Comparison of ENCODE assay signal across 17 cellular contexts in the genomic region with DNA sequence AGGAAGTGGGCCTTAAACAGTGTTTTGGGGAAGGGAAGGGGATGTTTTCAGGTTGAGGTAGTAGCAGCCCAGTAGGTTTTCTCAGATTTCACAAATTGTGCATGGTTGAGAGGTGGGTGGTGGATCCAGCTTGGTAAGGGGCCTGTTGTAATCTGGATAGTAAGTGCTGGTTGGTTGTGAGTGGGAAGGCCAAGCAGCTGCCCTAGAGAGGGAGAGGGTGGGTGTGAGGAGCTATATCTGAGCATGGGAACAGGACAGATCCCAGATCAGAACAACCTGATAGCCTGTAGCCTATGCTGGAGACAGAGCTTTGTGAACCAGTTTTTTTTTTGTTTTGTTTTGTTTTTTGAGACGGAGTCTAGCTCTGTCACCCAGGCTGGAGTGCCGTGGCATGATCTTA.
"Had no signal": no experiment of that assay in that cellular context is flagged by ENCODE, and none has a peak within 500 bp of the region (broad histone marks: within the 10 kb centered on the region; RNA-seq: fewer than 3 reads in every experiment).

No MANE protein-coding gene starts in this region.

- DNase-seq: activated CD4-positive, alpha-beta T cell treated with anti-CD3 and anti-CD28 coated beads, Interleukin-2, amount 10 ng/mL, durations not matched to agents 7 days and 5 days; activated CD8-positive, alpha-beta memory T cell treated with anti-CD3 and anti-CD28 coated beads, Interleukin-2, amount 10 ng/mL, durations not matched to agents 7 days and 5 days; activated T-cell treated with anti-CD3 and anti-CD28 coated beads, Interleukin-2, amount 50 U/mL, for 4 hours; central memory CD4-positive, alpha-beta T cell; effector memory CD4-positive, alpha-beta T cell; immature natural killer cell; nucleus accumbens; stimulated activated CD4-positive, alpha-beta T cell treated with anti-CD3 and anti-CD28 coated beads, Interleukin-4, amount 100 ng/mL, for 1 hour; stimulated activated CD8-positive, alpha-beta memory T cell treated with anti-CD3 and anti-CD28 coated beads, Interleukin-4, amount 100 ng/mL, for 48 hours; T-cell; upper lobe of left lung had no signal

- H3K4me1 Mint-ChIP-seq: activated CD4-positive, alpha-beta T cell treated with anti-CD3 and anti-CD28 coated beads, Interleukin-2, amount 10 ng/mL, durations not matched to agents 7 days and 5 days; immature natural killer cell; T-cell; WTC11 had no signal

- H3K4me3 Mint-ChIP-seq: activated CD4-positive, alpha-beta T cell treated with anti-CD3 and anti-CD28 coated beads, Interleukin-2, amount 10 ng/mL, durations not matched to agents 7 days and 5 days; activated CD8-positive, alpha-beta memory T cell treated with anti-CD3 and anti-CD28 coated beads, Interleukin-2, amount 10 ng/mL, durations not matched to agents 7 days and 5 days; activated T-cell treated with anti-CD3 and anti-CD28 coated beads, Interleukin-2, amount 50 U/mL, for 4 hours; immature natural killer cell; natural killer cell treated with Interleukin-12 subunit alpha and Interleukin-12 subunit beta and Interleukin-15 and Interleukin-18, amount 100 ng/mL, for 72 hours; stimulated activated naive CD8-positive, alpha-beta T cell treated with anti-CD3 and anti-CD28 coated beads, Interleukin-15, Interleukin-2, amounts not matched to agents 100 ng/mL and 50 ng/mL, for 24 hours; T-cell; WTC11 had no signal

- H3K4me1 ChIP-seq: upper lobe of left lung had no signal

- H3K27ac ChIP-seq: coronary artery, SK-N-MC, upper lobe of left lung had no signal

- H3K4me3 ChIP-seq: coronary artery, mucosa of descending colon, SK-N-MC, upper lobe of left lung had no signal

- H3K9me3 ChIP-seq: mucosa of descending colon, upper lobe of left lung had no signal

- H3K9me3 Mint-ChIP-seq: activated T-cell treated with anti-CD3 and anti-CD28 coated beads, Interleukin-2, amount 50 U/mL, for 4 hours; immature natural killer cell; natural killer cell treated with Interleukin-12 subunit alpha and Interleukin-12 subunit beta and Interleukin-15 and Interleukin-18, amount 100 ng/mL, for 72 hours; stimulated activated naive CD8-positive, alpha-beta T cell treated with anti-CD3 and anti-CD28 coated beads, Interleukin-15, Interleukin-2, amounts not matched to agents 100 ng/mL and 50 ng/mL, for 24 hours; T-cell had no signal

- ATAC-seq: activated CD8-positive, alpha-beta memory T cell treated with anti-CD3 and anti-CD28 coated beads, Interleukin-2, amount 10 ng/mL, durations not matched to agents 7 days and 5 days; activated T-cell treated with anti-CD3 and anti-CD28 coated beads, Interleukin-2, amount 50 U/mL, for 4 hours; mucosa of descending colon; natural killer cell treated with Interleukin-12 subunit alpha and Interleukin-12 subunit beta and Interleukin-15 and Interleukin-18, amount 100 ng/mL, for 72 hours; T-cell; WTC11 had no signal

- H3K27ac Mint-ChIP-seq: activated CD4-positive, alpha-beta T cell treated with anti-CD3 and anti-CD28 coated beads, Interleukin-2, amount 10 ng/mL, durations not matched to agents 7 days and 5 days; activated CD8-positive, alpha-beta memory T cell treated with anti-CD3 and anti-CD28 coated beads, Interleukin-2, amount 10 ng/mL, durations not matched to agents 7 days and 5 days; immature natural killer cell; natural killer cell treated with Interleukin-12 subunit alpha and Interleukin-12 subunit beta and Interleukin-15 and Interleukin-18, amount 100 ng/mL, for 72 hours; stimulated activated naive CD8-positive, alpha-beta T cell treated with anti-CD3 and anti-CD28 coated beads, Interleukin-15, Interleukin-2, amounts not matched to agents 100 ng/mL and 50 ng/mL, for 24 hours; WTC11 had no signal

- H3K27me3 ChIP-seq: upper lobe of left lung had no signal
